7 cellular contexts compared by ENCODE assay signal in genomic region chr3:32502944-32503286, GRCh38. TPM values are rescaled to one million over a fixed set of nuclear protein-coding genes. Genes with fewer than 3 reads are reported as not detected.
DNase-seq lines count a peak whose midpoint lies in the region; ATAC-seq and TF ChIP-seq lines count a peak whose summit lies in the region.

No MANE protein-coding gene starts in this region.

- no peaks in the 10 kb centered on the region for H3K27me3 ChIP-seq in OCI-LY3 (ENCODE audit: low read depth, low read length)
- H3K27me3 ChIP-seq in esophagus squamous epithelium = no peaks in the 10 kb centered on the region

- H3K4me1 ChIP-seq in OCI-LY3 (ENCODE audit: low read length) = peaks cover 29% of the 10 kb centered on the region
- peaks cover 0 to 29% (median 17%) of the 10 kb centered on the region in 3 donors for H3K4me1 ChIP-seq in esophagus squamous epithelium

- no peak for TF ChIP-seq POLR2A in esophagus squamous epithelium (IDR thresholded peaks at IDR 0.05)

- no peaks in the 10 kb centered on the region for H3K9me3 ChIP-seq in OCI-LY3 (ENCODE audit: insufficient read depth, low read length)
- H3K9me3 ChIP-seq in esophagus squamous epithelium = no peaks in the 10 kb centered on the region

- H3K9ac ChIP-seq in OCI-LY3 (ENCODE audit: low read length) = peak overlapping the region; percentile 77

- H3K27ac ChIP-seq in OCI-LY3 (ENCODE audit: low read length) (no peak overlapping the region), esophagus squamous epithelium (peak overlapping the region; percentile 95 to 99 (median 97)), skin epidermis (peak overlapping the region in 20 of 21 experiments; percentile 88 to 99 (median 97))

- H2AFZ ChIP-seq in OCI-LY3 (ENCODE audit: low read depth, low read length) = peak overlapping the region; percentile 95

- 0 out of 2 replicates have a peak, but pooled peaks cover 3% of the 10 kb centered on the region for H4K20me1 ChIP-seq in OCI-LY3 (ENCODE audit: insufficient read depth, low read length)

- peaks cover 20% of the 10 kb centered on the region for H3K79me2 ChIP-seq in OCI-LY3 (ENCODE audit: low read length)

- no peak for DNase-seq in esophagus squamous epithelium (lab: John Stamatoyannopoulos, UW)
- DNase-seq in head of caudate nucleus = no peak
- DNase-seq in kidney tubule cell (ENCODE audit: low spot score) = no peak

- H3K4me3 ChIP-seq in OCI-LY3 (ENCODE audit: low read length) = peak overlapping the region; percentile 84
- H3K4me3 ChIP-seq in esophagus squamous epithelium = peak overlapping the region; percentile 73 to 96 (median 95)
- H3K4me3 ChIP-seq in skin epidermis = peak overlapping the region; percentile 69 to 93 (median 89)

- TF ChIP-seq CTCF in OCI-LY3 (IDR thresholded peaks at IDR 0.05; ENCODE audit: low read depth, low read length) = no peak
- TF ChIP-seq CTCF in esophagus squamous epithelium (IDR thresholded peaks at IDR 0.05) = no peak

- peaks cover 3% of the 10 kb centered on the region for H3K36me3 ChIP-seq in OCI-LY3 (replicated peaks; ENCODE audit: low read depth, low read length)
- no peaks in the 10 kb centered on the region for H3K36me3 ChIP-seq in esophagus squamous epithelium

- intact Hi-C loops in esophagus squamous epithelium (cut with DNase I) = no loop called here
- intact Hi-C loops in head of caudate nucleus (cut with DNase I) = loop anchor here (5.0 kb wide), 1 partner anchor 69 kb away; the partner anchor contains the start of gene DYNC1LI1

- ATAC-seq in GM21526 (IDR thresholded peaks at IDR 0.05; ENCODE audit: low FRiP score, unreplicated experiment) (peak; percentile 6), HG03097 (IDR thresholded peaks at IDR 0.05; ENCODE audit: low FRiP score, unreplicated experiment) (no peak)

- 1% methylated on average over 4 to 6 of the region's 6 CpGs for WGBS in esophagus squamous epithelium, 2 donors

- peak overlapping the region; percentile 74 for H3K4me2 ChIP-seq in OCI-LY3 (ENCODE audit: low read length)

RNA-seq across cellular contexts. Expression of gene CMTM6, which starts 0.3 kb away (rescaled TPM):
- 10 to 100 TPM; 36.6 to 70.9 (median 63.9) TPM for total RNA-seq in esophagus squamous epithelium
